1 cellular context compared by ENCODE assay signal in the genomic region with DNA sequence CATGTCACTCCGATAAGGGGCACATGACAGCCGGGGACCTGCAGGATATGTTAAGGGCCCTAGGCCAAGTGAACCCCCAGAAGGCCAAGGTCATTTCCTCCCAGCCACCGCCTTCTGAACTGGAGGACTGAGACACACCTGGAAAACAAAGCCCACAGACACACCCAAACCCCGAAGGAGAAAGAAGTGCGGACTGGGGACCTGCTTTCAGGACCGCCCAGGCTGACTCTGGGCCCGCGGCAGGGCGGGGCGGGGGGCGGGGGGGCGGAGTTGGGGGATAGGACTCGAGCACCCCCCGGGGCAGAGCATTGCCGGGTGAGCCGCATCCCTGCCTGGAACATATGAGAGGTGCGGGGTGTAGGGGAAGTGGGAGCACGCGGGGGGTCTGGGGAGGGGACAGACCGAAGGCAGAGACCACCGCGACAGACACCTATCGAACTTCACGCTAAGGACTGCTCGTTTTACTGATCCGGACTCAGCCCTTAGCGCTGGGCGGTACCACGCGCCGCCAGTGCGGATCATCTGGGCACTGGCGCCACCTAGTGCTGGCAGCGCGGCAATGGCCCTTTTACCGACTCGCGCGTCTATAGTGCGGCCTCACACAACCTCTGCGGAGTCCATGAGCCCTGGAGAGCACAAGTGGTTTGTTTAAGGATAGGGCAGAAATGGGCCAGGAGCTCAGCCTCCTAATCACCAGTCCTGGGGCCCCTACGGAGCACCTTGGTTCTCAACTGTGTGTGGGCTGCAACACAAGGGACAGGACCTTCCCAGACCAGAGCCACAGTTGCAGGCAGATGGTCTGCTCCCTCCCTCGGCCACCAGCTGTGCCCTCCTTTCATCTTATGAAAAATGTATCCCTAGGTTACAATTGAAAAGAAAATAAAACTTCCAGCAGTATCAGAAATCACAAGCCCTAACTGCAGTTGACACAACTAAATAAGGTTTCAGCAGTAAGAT.
TF ChIP-seq lines count a peak whose summit lies in the region.

No MANE protein-coding gene starts in this region.

TF ChIP-seq in K562, 482 proteins besides CTCF, POLR2A, EP300 and RAD21 (continued from another document and continues in another):
- TF ChIP-seq, protein P1, sequence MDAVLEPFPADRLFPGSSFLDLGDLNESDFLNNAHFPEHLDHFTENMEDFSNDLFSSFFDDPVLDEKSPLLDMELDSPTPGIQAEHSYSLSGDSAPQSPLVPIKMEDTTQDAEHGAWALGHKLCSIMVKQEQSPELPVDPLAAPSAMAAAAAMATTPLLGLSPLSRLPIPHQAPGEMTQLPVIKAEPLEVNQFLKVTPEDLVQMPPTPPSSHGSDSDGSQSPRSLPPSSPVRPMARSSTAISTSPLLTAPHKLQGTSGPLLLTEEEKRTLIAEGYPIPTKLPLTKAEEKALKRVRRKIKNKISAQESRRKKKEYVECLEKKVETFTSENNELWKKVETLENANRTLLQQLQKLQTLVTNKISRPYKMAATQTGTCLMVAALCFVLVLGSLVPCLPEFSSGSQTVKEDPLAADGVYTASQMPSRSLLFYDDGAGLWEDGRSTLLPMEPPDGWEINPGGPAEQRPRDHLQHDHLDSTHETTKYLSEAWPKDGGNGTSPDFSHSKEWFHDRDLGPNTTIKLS (IDR thresholded peaks at IDR 0.05; ENCODE audit: borderline replicate concordance, low read depth): no peak
- TF ChIP-seq RCOR1 (IDR thresholded peaks at IDR 0.05; ENCODE audit: borderline replicate concordance in 1 of 2, low read depth in 2 of 2, low read length in 2 of 2) (0 out of 4 replicates have a peak, but pooled peaks of 1 of the 2 experiments have one; percentile 36), ZBTB34 (CRISPR knock-in tag; IDR thresholded peaks at IDR 0.05) (no peak), CXXC5 (CRISPR knock-in tag; IDR thresholded peaks at IDR 0.05) (peak; percentile 54; the same call in 1 of the 2 replicates), CTBP1 (IDR thresholded peaks at IDR 0.05; ENCODE audit: borderline replicate concordance) (peak; percentile 44; the same call in 1 of the 2 replicates), ZBTB1 (CRISPR knock-in tag; IDR thresholded peaks at IDR 0.05; ENCODE audit: borderline replicate concordance, low read depth) (no peak), NR2C1 (IDR thresholded peaks at IDR 0.05) (no peak), NR2C1 (tag; IDR thresholded peaks at IDR 0.05) (no peak), TAF7 (tag; IDR thresholded peaks at IDR 0.05) (no peak), CREB1 (IDR thresholded peaks at IDR 0.05) (no peak), CREB1 (CRISPR knock-in tag; IDR thresholded peaks at IDR 0.05) (peak; percentile 29; the same call in 1 of the 2 replicates), YY1 (IDR thresholded peaks at IDR 0.05; ENCODE audit: borderline replicate concordance in 1 of 3, control insufficient read depth in 1 of 3, extremely low read depth in 1 of 3, insufficient read depth in 3 of 3, insufficient read length in 1 of 3, insufficient replicate concordance in 2 of 3, low read depth in 1 of 3, low read length in 2 of 3) (peak in 1 of 3 experiments; percentile 31), ZNF232 (CRISPR knock-in tag; IDR thresholded peaks at IDR 0.05) (no peak), ETS1 (conservative IDR thresholded peaks at IDR 0.05; ENCODE audit: control insufficient read depth, low read depth, low read length) (no peak), STAG1 (CRISPR knock-in tag; IDR thresholded peaks at IDR 0.05; ENCODE audit: borderline replicate concordance) (peak; percentile 81), PTTG1 (tag; IDR thresholded peaks at IDR 0.05; ENCODE audit: low read depth) (no peak), MBD2 (IDR thresholded peaks at IDR 0.05; ENCODE audit: borderline replicate concordance, low read depth) (no peak), DEAF1 (CRISPR knock-in tag; IDR thresholded peaks at IDR 0.05) (peak; percentile 69), SMC3 (conservative IDR thresholded peaks at IDR 0.05; ENCODE audit: insufficient read depth, low read depth, low read length) (peak; percentile 89), HDAC6 (IDR thresholded peaks at IDR 0.05; ENCODE audit: low read depth, low read length) (no peak), ZNF431 (CRISPR knock-in tag; IDR thresholded peaks at IDR 0.05) (no peak), ZBTB7A (IDR thresholded peaks at IDR 0.05; ENCODE audit: borderline replicate concordance, control insufficient read depth, low read depth, low read length) (peak; percentile 20; the same call in 1 of the 2 replicates), MITF (IDR thresholded peaks at IDR 0.05) (no peak), RB1 (IDR thresholded peaks at IDR 0.05; ENCODE audit: low read depth) (peak; percentile 82), L3MBTL2 (IDR thresholded peaks at IDR 0.05) (peak; percentile 44; the same call in 1 of the 2 replicates)
- TF ChIP-seq, protein P2, sequence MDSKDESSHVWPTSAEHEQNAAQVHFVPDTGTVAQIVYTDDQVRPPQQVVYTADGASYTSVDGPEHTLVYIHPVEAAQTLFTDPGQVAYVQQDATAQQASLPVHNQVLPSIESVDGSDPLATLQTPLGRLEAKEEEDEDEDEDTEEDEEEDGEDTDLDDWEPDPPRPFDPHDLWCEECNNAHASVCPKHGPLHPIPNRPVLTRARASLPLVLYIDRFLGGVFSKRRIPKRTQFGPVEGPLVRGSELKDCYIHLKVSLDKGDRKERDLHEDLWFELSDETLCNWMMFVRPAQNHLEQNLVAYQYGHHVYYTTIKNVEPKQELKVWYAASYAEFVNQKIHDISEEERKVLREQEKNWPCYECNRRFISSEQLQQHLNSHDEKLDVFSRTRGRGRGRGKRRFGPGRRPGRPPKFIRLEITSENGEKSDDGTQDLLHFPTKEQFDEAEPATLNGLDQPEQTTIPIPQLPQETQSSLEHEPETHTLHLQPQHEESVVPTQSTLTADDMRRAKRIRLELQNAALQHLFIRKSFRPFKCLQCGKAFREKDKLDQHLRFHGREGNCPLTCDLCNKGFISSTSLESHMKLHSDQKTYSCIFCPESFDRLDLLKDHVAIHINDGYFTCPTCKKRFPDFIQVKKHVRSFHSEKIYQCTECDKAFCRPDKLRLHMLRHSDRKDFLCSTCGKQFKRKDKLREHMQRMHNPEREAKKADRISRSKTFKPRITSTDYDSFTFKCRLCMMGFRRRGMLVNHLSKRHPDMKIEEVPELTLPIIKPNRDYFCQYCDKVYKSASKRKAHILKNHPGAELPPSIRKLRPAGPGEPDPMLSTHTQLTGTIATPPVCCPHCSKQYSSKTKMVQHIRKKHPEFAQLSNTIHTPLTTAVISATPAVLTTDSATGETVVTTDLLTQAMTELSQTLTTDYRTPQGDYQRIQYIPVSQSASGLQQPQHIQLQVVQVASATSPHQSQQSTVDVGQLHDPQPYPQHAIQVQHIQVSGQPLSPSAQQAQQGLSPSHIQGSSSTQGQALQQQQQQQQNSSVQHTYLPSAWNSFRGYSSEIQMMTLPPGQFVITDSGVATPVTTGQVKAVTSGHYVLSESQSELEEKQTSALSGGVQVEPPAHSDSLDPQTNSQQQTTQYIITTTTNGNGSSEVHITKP (IDR thresholded peaks at IDR 0.05; ENCODE audit: partially characterized antibody): peak; percentile 50
- TF ChIP-seq, protein P3, sequence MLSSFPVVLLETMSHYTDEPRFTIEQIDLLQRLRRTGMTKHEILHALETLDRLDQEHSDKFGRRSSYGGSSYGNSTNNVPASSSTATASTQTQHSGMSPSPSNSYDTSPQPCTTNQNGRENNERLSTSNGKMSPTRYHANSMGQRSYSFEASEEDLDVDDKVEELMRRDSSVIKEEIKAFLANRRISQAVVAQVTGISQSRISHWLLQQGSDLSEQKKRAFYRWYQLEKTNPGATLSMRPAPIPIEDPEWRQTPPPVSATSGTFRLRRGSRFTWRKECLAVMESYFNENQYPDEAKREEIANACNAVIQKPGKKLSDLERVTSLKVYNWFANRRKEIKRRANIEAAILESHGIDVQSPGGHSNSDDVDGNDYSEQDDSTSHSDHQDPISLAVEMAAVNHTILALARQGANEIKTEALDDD (IDR thresholded peaks at IDR 0.05): no peak
- TF ChIP-seq, protein P4, sequence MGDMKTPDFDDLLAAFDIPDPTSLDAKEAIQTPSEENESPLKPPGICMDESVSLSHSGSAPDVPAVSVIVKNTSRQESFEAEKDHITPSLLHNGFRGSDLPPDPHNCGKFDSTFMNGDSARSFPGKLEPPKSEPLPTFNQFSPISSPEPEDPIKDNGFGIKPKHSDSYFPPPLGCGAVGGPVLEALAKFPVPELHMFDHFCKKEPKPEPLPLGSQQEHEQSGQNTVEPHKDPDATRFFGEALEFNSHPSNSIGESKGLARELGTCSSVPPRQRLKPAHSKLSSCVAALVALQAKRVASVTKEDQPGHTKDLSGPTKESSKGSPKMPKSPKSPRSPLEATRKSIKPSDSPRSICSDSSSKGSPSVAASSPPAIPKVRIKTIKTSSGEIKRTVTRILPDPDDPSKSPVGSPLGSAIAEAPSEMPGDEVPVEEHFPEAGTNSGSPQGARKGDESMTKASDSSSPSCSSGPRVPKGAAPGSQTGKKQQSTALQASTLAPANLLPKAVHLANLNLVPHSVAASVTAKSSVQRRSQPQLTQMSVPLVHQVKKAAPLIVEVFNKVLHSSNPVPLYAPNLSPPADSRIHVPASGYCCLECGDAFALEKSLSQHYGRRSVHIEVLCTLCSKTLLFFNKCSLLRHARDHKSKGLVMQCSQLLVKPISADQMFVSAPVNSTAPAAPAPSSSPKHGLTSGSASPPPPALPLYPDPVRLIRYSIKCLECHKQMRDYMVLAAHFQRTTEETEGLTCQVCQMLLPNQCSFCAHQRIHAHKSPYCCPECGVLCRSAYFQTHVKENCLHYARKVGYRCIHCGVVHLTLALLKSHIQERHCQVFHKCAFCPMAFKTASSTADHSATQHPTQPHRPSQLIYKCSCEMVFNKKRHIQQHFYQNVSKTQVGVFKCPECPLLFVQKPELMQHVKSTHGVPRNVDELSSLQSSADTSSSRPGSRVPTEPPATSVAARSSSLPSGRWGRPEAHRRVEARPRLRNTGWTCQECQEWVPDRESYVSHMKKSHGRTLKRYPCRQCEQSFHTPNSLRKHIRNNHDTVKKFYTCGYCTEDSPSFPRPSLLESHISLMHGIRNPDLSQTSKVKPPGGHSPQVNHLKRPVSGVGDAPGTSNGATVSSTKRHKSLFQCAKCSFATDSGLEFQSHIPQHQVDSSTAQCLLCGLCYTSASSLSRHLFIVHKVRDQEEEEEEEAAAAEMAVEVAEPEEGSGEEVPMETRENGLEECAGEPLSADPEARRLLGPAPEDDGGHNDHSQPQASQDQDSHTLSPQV (IDR thresholded peaks at IDR 0.05): no peak
- TF ChIP-seq, protein P5, sequence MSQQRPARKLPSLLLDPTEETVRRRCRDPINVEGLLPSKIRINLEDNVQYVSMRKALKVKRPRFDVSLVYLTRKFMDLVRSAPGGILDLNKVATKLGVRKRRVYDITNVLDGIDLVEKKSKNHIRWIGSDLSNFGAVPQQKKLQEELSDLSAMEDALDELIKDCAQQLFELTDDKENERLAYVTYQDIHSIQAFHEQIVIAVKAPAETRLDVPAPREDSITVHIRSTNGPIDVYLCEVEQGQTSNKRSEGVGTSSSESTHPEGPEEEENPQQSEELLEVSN (IDR thresholded peaks at IDR 0.05; ENCODE audit: borderline replicate concordance in 1 of 2, extremely low read depth in 1 of 2, insufficient read depth in 1 of 2, insufficient read length in 1 of 2, low read depth in 1 of 2, low read length in 1 of 2, poor library complexity in 1 of 2, severe bottlenecking in 1 of 2): peak in 1 of 2 experiments; percentile 45
